ENCODE assay signal across 1 cellular context in genomic region chr20:44210422-44211176, GRCh38.
A peak's percentile ranks its signal among the peaks of the same experiment; 100 is the strongest.
TF ChIP-seq lines count a peak whose summit lies in the region.

Gene OSER1, minus strand, starts transcription at chr20:44210771. Its CDS starts 3,814 bp downstream, at chr20:44206957.

TF ChIP-seq in GM12878, 131 proteins besides CTCF, POLR2A, EP300 and RAD21 (continued from another document):
- TF ChIP-seq ZNF687 (IDR thresholded peaks at IDR 0.05) = peak; percentile 26
- TF ChIP-seq NKRF (conservative IDR thresholded peaks at IDR 0.05) = peak; percentile 67
- TF ChIP-seq USF2 (IDR thresholded peaks at IDR 0.05; ENCODE audit: borderline replicate concordance, low read depth, low read length) = peak; percentile 75
- no peak for TF ChIP-seq NR2C2 (IDR thresholded peaks at IDR 0.05; ENCODE audit: borderline replicate concordance, control insufficient read depth, insufficient read length, low read depth)
- TF ChIP-seq MXI1 (IDR thresholded peaks at IDR 0.05; ENCODE audit: low read depth, low read length) = peak; percentile 81
- peak in 1 of 2 experiments; percentile 50; a peak in 1 of 3 replicates for TF ChIP-seq EGR1 (IDR thresholded peaks at IDR 0.05; ENCODE audit: borderline replicate concordance in 1 of 2, low read depth in 2 of 2, low read length in 2 of 2)
- peak in 1 of 2 experiments; percentile 29; a peak in 3 of 4 replicates for TF ChIP-seq IKZF2 (IDR thresholded peaks at IDR 0.05)
